Comparison of ENCODE assay signal across 10 cellular contexts in the genomic region with DNA sequence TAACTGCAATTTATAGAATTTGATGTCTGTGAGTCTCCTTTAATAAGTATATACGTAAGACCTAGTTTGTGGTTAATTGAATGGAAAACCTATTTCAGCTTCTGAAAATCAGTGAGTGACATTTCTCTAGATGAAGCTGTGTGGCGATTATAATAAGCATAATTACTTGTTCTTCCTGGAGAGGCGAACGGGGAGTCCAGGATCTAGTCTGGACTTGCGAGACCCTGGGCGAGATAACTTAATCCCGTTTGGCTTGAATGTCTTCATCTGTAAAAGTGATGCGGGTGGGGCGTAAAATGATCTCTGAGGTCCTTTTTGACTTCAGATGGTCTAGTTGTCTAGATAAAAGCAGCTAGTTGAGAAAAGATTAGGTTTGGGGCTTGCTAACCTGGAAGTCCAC. TPM values are rescaled to one million over a fixed set of nuclear protein-coding genes. Genes with fewer than 3 reads are reported as not detected.
DNase-seq lines count a peak whose midpoint lies in the region; FAIRE-seq and TF ChIP-seq lines count a peak whose summit lies in the region.
"Had no signal": no experiment of that assay in that cellular context is flagged by ENCODE, and none has a peak within 500 bp of the region (broad histone marks: within the 10 kb centered on the region; RNA-seq: fewer than 3 reads in every experiment).

No MANE protein-coding gene starts in this region.

- peaks cover 28% of the 10 kb centered on the region for H3K27me3 Mint-ChIP-seq in activated CD4-positive, alpha-beta memory T cell treated with anti-CD3 and anti-CD28 coated beads, Interleukin-2, amount 10 ng/mL, durations not matched to agents 7 days and 5 days
- H3K27me3 Mint-ChIP-seq in immature natural killer cell (ENCODE audit: low read depth in 3 of 3): peaks cover 5 to 15% (median 5%) of the 10 kb centered on the region in 3 donors

- H3K9me3 ChIP-seq in HEK293 (ENCODE audit: control insufficient read depth, insufficient read depth, low read depth, low read length): no peaks in the 10 kb centered on the region

- TF ChIP-seq POLR2A in H54 (IDR thresholded peaks at IDR 0.05; ENCODE audit: low read depth, low read length): no peak

- no peak for TF ChIP-seq CTCF in HEK293 (tag by site-specific recombination; IDR thresholded peaks at IDR 0.05)

- H3K36me3 Mint-ChIP-seq in activated CD4-positive, alpha-beta memory T cell treated with anti-CD3 and anti-CD28 coated beads, Interleukin-2, amount 10 ng/mL, durations not matched to agents 7 days and 5 days (ENCODE audit: low read depth): no peaks in the 10 kb centered on the region
- no peaks in the 10 kb centered on the region for H3K36me3 Mint-ChIP-seq in immature natural killer cell

- H3K4me3 ChIP-seq in HEK293 (ENCODE audit: low read depth, low read length): no peak overlapping the region; the same call in 1 of the 2 replicates

- no peaks in the 10 kb centered on the region for H3K4me1 ChIP-seq in HEK293 (ENCODE audit: control insufficient read depth, insufficient read depth, low read length)

- no peak for DNase-seq in activated CD4-positive, alpha-beta memory T cell treated with anti-CD3 and anti-CD28 coated beads, Interleukin-2, amount 10 ng/mL, durations not matched to agents 7 days and 5 days
- DNase-seq in immature natural killer cell (no peak), retina (peak; percentile 4), H54 (ENCODE audit: insufficient read length, low spot score) (no peak), NCI-H345 (lab: John Stamatoyannopoulos, UW) (no peak), C1 segment of cervical spinal cord (lab: John Stamatoyannopoulos, UW) (no peak)
- DNase-seq: activated CD4-positive, CD25-positive, alpha-beta regulatory T cell had no signal

- no peak overlapping the region for H3K27ac Mint-ChIP-seq in activated CD4-positive, alpha-beta memory T cell treated with anti-CD3 and anti-CD28 coated beads, Interleukin-2, amount 10 ng/mL, durations not matched to agents 7 days and 5 days
- H3K27ac Mint-ChIP-seq in immature natural killer cell: no peak overlapping the region

- peaks cover 0 to 24% of the 10 kb centered on the region in 2 experiments; a peak in 1 of 3 replicates for H3K36me3 ChIP-seq in HEK293 (ENCODE audit: control insufficient read depth in 2 of 2, insufficient read depth in 1 of 2, low read length in 2 of 2)

- peak overlapping the region; percentile 68 for H3K4me3 Mint-ChIP-seq in activated CD4-positive, alpha-beta memory T cell treated with anti-CD3 and anti-CD28 coated beads, Interleukin-2, amount 10 ng/mL, durations not matched to agents 7 days and 5 days
- H3K4me3 Mint-ChIP-seq in immature natural killer cell: peak overlapping the region; percentile 45 to 55 (median 51)

- POLR2A ChIA-PET in HEK293 (lab: Yijun Ruan, JAX): interaction anchor here (1.9 kb wide), 1 partner anchor 8 kb away, joined by 6 read pairs; no protein-coding TSS in a partner anchor
- POLR2A ChIA-PET in activated CD4-positive, alpha-beta memory T cell treated with anti-CD3 and anti-CD28 coated beads, Interleukin-2, amount 10 ng/mL, durations not matched to agents 7 days and 5 days (lab: Charles Lee): interaction anchor here (1.1 kb wide), 1 partner anchor 10 kb away, joined by 3 read pairs; no protein-coding TSS in a partner anchor

- peaks cover 13% of the 10 kb centered on the region for H3K4me1 Mint-ChIP-seq in activated CD4-positive, alpha-beta memory T cell treated with anti-CD3 and anti-CD28 coated beads, Interleukin-2, amount 10 ng/mL, durations not matched to agents 7 days and 5 days
- peaks cover 12 to 19% of the 10 kb centered on the region in 2 donors for H3K4me1 Mint-ChIP-seq in immature natural killer cell

- CTCF ChIA-PET in HEK293 (lab: Yijun Ruan, JAX): interaction anchor here (0.7 to 1.7 kb wide), 2 partner anchors 103 to 235 kb away, joined by 4 to 6 read pairs; no protein-coding TSS in a partner anchor
- CTCF ChIA-PET in activated CD4-positive, alpha-beta memory T cell treated with anti-CD3 and anti-CD28 coated beads, Interleukin-2, amount 10 ng/mL, durations not matched to agents 7 days and 5 days (lab: Charles Lee): interaction anchor here (1.4 kb wide), 1 partner anchor 14 kb away, joined by 3 read pairs; no protein-coding TSS in a partner anchor

- no peak overlapping the region for H3K27ac ChIP-seq in HEK293 (ENCODE audit: extremely low read depth, low read depth, low read length)

- no peaks in the 10 kb centered on the region for H3K9me3 Mint-ChIP-seq in activated CD4-positive, alpha-beta memory T cell treated with anti-CD3 and anti-CD28 coated beads, Interleukin-2, amount 10 ng/mL, durations not matched to agents 7 days and 5 days
- H3K9me3 Mint-ChIP-seq in immature natural killer cell: no peaks in the 10 kb centered on the region

- no peak for FAIRE-seq in H54 (lab: Jason Lieb, UNC)

TF ChIP-seq in HEK293, 187 proteins besides CTCF, POLR2A, EP300 and RAD21:
- no peak for TF ChIP-seq ZNF155 (tag by site-specific recombination; IDR thresholded peaks at IDR 0.05)
- peak; percentile 20; the same call in 1 of the 2 replicates for TF ChIP-seq OSR2 (tag by site-specific recombination; IDR thresholded peaks at IDR 0.05)
- peak; percentile 67 for TF ChIP-seq PRDM6 (tag by site-specific recombination; IDR thresholded peaks at IDR 0.05)
- TF ChIP-seq GLIS1 (tag by site-specific recombination; IDR thresholded peaks at IDR 0.05): 0 out of 2 replicates have a peak, but pooled peaks have one; percentile 9
- no peak for TF ChIP-seq ZNF37A (tag by site-specific recombination; IDR thresholded peaks at IDR 0.05)

RNA-seq across cellular contexts. Expression of gene PRRG4, which starts 1.1 kb away (rescaled TPM):
- under 1 TPM; 0.50 to 0.53 TPM for total RNA-seq in activated CD4-positive, alpha-beta memory T cell treated with anti-CD3 and anti-CD28 coated beads, Interleukin-2, amount 10 ng/mL, durations not matched to agents 7 days and 5 days
- not detected for polyA plus RNA-seq in immature natural killer cell
- polyA plus RNA-seq: neural cell had no signal

RNA-seq across cellular contexts. Expression of gene CCDC73, which starts 36.3 kb away (rescaled TPM):
- total RNA-seq in activated CD4-positive, alpha-beta memory T cell treated with anti-CD3 and anti-CD28 coated beads, Interleukin-2, amount 10 ng/mL, durations not matched to agents 7 days and 5 days: not detected
- polyA plus RNA-seq in immature natural killer cell: not detected
- total RNA-seq: M059J had no signal
